18 cellular contexts compared by ENCODE assay signal in the genomic region with DNA sequence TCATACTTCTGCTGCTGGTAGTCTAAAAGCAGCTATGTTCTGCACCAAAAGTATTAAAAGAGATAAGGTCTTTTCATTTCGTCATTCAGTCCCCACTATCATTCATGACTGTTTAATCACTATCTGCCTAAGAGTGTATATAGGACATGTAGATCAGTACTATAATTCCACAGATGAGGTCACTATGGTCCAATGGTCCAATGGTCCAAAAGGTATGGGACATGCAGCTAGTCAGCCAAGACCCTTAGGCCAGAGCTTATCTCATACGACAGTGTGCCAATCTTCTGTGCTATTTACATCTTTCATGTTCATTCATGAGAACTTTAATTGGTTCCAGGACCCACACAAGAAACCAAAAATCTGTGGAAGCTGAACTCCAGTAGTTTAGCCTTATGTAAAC. TPM values are rescaled to one million over a fixed set of nuclear protein-coding genes. Genes with fewer than 3 reads are reported as not detected.
DNase-seq lines count a peak whose midpoint lies in the region; ATAC-seq, FAIRE-seq and TF ChIP-seq lines count a peak whose summit lies in the region.
"Had no signal": no experiment of that assay in that cellular context is flagged by ENCODE, and none has a peak within 500 bp of the region (broad histone marks: within the 10 kb centered on the region; RNA-seq: fewer than 3 reads in every experiment).

No MANE protein-coding gene starts in this region.

- H3K36me3 ChIP-seq in SK-N-SH (replicated peaks in 1 of 2; ENCODE audit: control insufficient read depth in 1 of 2, insufficient read depth in 2 of 2, low read length in 1 of 2) (peaks cover 50 to 61% of the 10 kb centered on the region in 2 experiments), H1 (ENCODE audit: control insufficient read depth in 2 of 4, insufficient read depth in 4 of 4, low read length in 3 of 4) (peaks cover 0 to 24% (median 4%) of the 10 kb centered on the region in 4 experiments; a peak in 4 of 8 replicates)

- no peaks in the 10 kb centered on the region for H3K23me2 ChIP-seq in H1 (ENCODE audit: low read depth, low read length)

- H3K4me2 ChIP-seq in SK-N-SH (no peak overlapping the region), A549 (no peak overlapping the region), H1 (ENCODE audit: insufficient read depth in 1 of 2, low read depth in 2 of 2, low read length in 2 of 2) (no peak overlapping the region)
- H3K4me2 ChIP-seq: PC-9 had no signal

- H3K79me1 ChIP-seq in H1 (ENCODE audit: low read depth, low read length): no peaks in the 10 kb centered on the region; the same call in 1 of the 2 replicates

- FAIRE-seq in A549 (lab: Jason Lieb, UNC): peak; percentile 39
- no peak for FAIRE-seq in H1 (lab: Jason Lieb, UNC)

- no peak for TF ChIP-seq POLR2A in A549 (IDR thresholded peaks at IDR 0.05; ENCODE audit: low read length)
- TF ChIP-seq POLR2A in H1 (IDR thresholded peaks at IDR 0.05; ENCODE audit: control extremely low read depth in 1 of 2, low read depth in 2 of 2, low read length in 2 of 2): no peak

- no peak overlapping the region for H2BK5ac ChIP-seq in H1 (ENCODE audit: low read depth, low read length)

- H3K18ac ChIP-seq in H1 (ENCODE audit: extremely low read depth, low read length): no peak overlapping the region

- H3K9me3 ChIP-seq in SK-N-SH: no peaks in the 10 kb centered on the region
- H3K9me3 ChIP-seq in A549: no peaks in the 10 kb centered on the region
- no peaks in the 10 kb centered on the region for H3K9me3 ChIP-seq in T-helper 17 cell (ENCODE audit: control insufficient read depth, low read length, poor library complexity, severe bottlenecking)
- no peaks in the 10 kb centered on the region for H3K9me3 ChIP-seq in H1 (ENCODE audit: insufficient read depth in 2 of 2, low read depth in 1 of 2, low read length in 1 of 2)

- H2BK120ac ChIP-seq in H1 (replicated peaks; ENCODE audit: low read depth, low read length): no peak overlapping the region

- H3K27me3 Mint-ChIP-seq in T-helper 17 cell: no peaks in the 10 kb centered on the region

- H2AFZ ChIP-seq in SK-N-SH (ENCODE audit: low read depth) (no peak overlapping the region), H1 (ENCODE audit: low read length) (no peak overlapping the region)
- H2AFZ ChIP-seq: PC-9 had no signal

- POLR2A ChIA-PET in SK-N-SH (lab: Yijun Ruan, JAX) (interaction anchor here (0.6 kb wide), 1 partner anchor 13 kb away, joined by 3 read pairs; no protein-coding TSS in a partner anchor), A549 (lab: Yijun Ruan, JAX) (no interaction called here), H1 (lab: Charles Lee; ENCODE audit: partially characterized antibody) (interaction anchor here (0.6 kb wide), 1 partner anchor 111 kb away, joined by 3 read pairs; no protein-coding TSS in a partner anchor)

- peak overlapping the region; percentile 53 for H3K27ac Mint-ChIP-seq in T-helper 17 cell

- no peak overlapping the region for H2BK20ac ChIP-seq in H1 (ENCODE audit: low read length)

- H3K4me3 ChIP-seq in SK-N-SH (ENCODE audit: low read depth in 2 of 2, low read length in 1 of 2) (no peak overlapping the region), A549 (no peak overlapping the region), H1 (ENCODE audit: extremely low read depth in 1 of 4, insufficient read depth in 2 of 4, low read depth in 3 of 4, low read length in 4 of 4) (no peak overlapping the region)
- H3K4me3 ChIP-seq: PC-9 had no signal

- TF ChIP-seq EP300 in SK-N-SH (IDR thresholded peaks at IDR 0.05; ENCODE audit: borderline replicate concordance in 1 of 2, low read depth in 1 of 2, low read length in 1 of 2) (no peak), A549 (IDR thresholded peaks at IDR 0.05) (no peak), H1 (IDR thresholded peaks at IDR 0.05; ENCODE audit: borderline replicate concordance in 1 of 2, low read depth in 2 of 2, low read length in 2 of 2) (no peak)

- no peak overlapping the region for H3K27ac ChIP-seq in SK-N-SH (ENCODE audit: low read depth in 2 of 2, low read length in 1 of 2)
- no peak overlapping the region for H3K27ac ChIP-seq in A549
- no peak overlapping the region for H3K27ac ChIP-seq in H1 (ENCODE audit: low read depth, low read length)
- H3K27ac ChIP-seq: 22Rv1, PC-9, RWPE1 had no signal

- 87% methylated on average over 2 of the region's 2 CpGs for WGBS in SK-N-SH (ENCODE audit: low lambda C conversion rate)
- WGBS in A549 (ENCODE audit: missing lambda C conversion rate): 93% methylated on average over 2 of the region's 2 CpGs
- 87% methylated on average over 2 of the region's 2 CpGs; no CpG with 5 or more reads in 1 of the 2 experiments for WGBS in H1 (ENCODE audit: extremely low coverage in 1 of 2, insufficient coverage in 1 of 2, insufficient read length in 1 of 2, insufficient replicate concordance in 2 of 2, low coverage in 1 of 2, low lambda C conversion rate in 2 of 2, missing lambda C conversion rate in 1 of 2), 2 experiments

- DNase-seq in SK-N-SH (no peak), A549 (ENCODE audit: low read depth in 1 of 2, low spot score in 1 of 2) (no peak), T-helper 17 cell (no peak), H1 (ENCODE audit: low read depth in 1 of 2, low spot score in 2 of 2) (no peak), putamen (ENCODE audit: low spot score) (no peak), hippocampal formation (lab: John Stamatoyannopoulos, UW) (no peak)
- DNase-seq: COR-L47, DMS153, GDM1, NCI-H1417 treated with DMSO at 0.1 percent for 48 hours, NCI-H1930, NCI-H526, PC-9, SIG-M5 had no signal

- TF ChIP-seq RAD21 in SK-N-SH (IDR thresholded peaks at IDR 0.05; ENCODE audit: low read length) (no peak), A549 (conservative IDR thresholded peaks at IDR 0.05 in 1 of 2, IDR thresholded peaks at IDR 0.05 in 1 of 2) (no peak), H1 (IDR thresholded peaks at IDR 0.05 in 1 of 2, conservative IDR thresholded peaks at IDR 0.05 in 1 of 2; ENCODE audit: low read depth in 2 of 2, low read length in 2 of 2) (no peak)

- H2BK12ac ChIP-seq in H1 (ENCODE audit: low read depth, low read length): no peak overlapping the region

- no peak overlapping the region for H4K91ac ChIP-seq in H1 (replicated peaks; ENCODE audit: insufficient read length, low read length)

- ATAC-seq in SK-N-SH treated with all-trans-retinoic acid at 6 μM for 48 hours (peak; percentile 33; the same call in 2 of the 3 replicates), A549 (peak in 1 of 2 experiments; percentile 37; a peak in 1 of 6 replicates), T-helper 17 cell (no peak), GM21447 (IDR thresholded peaks at IDR 0.05; ENCODE audit: unreplicated experiment) (no peak)

- H3K14ac ChIP-seq in H1 (ENCODE audit: insufficient read length): no peak overlapping the region

- H3K4me3 Mint-ChIP-seq in T-helper 17 cell: no peak overlapping the region

- H3F3A ChIP-seq in SK-N-SH (replicated peaks; ENCODE audit: insufficient read depth): peaks cover 6% of the 10 kb centered on the region

- H3K36me3 Mint-ChIP-seq in T-helper 17 cell (ENCODE audit: low read depth): no peaks in the 10 kb centered on the region

- CTCF ChIA-PET in SK-N-SH (lab: Yijun Ruan, JAX) (interaction anchor here (0.7 to 2.1 kb wide), 8 partner anchors 11 to 651 kb away, joined by 3 to 11 read pairs (median 4); partner anchors contain the start of gene SDC1), A549 (lab: Yijun Ruan, JAX) (interaction anchor here (0.5 to 2.4 kb wide), 10 partner anchors 9 to 394 kb away, joined by 3 to 11 read pairs (median 4); no protein-coding TSS in a partner anchor), H1 (lab: Charles Lee; ENCODE audit: partially characterized antibody) (interaction anchor here (0.6 to 2.4 kb wide), 7 partner anchors 10 to 174 kb away, joined by 3 to 6 read pairs (median 3); no protein-coding TSS in a partner anchor)

- H3K9ac ChIP-seq in SK-N-SH (no peak overlapping the region), H1 (replicated peaks in 1 of 4; ENCODE audit: extremely low read depth in 1 of 4, low read depth in 3 of 4, low read length in 3 of 4) (no peak overlapping the region)

- H3K79me2 ChIP-seq in SK-N-SH (ENCODE audit: insufficient read depth): peaks cover 33% of the 10 kb centered on the region; the same call in 1 of the 2 replicates
- H3K79me2 ChIP-seq in H1 (ENCODE audit: control insufficient read depth in 1 of 2, insufficient read depth in 2 of 2, low read length in 2 of 2): peaks cover 0 to 2% of the 10 kb centered on the region in 2 experiments; a peak in 1 of 4 replicates

- H4K5ac ChIP-seq in H1 (ENCODE audit: insufficient read length, low read depth, low read length): no peak overlapping the region

- no peak overlapping the region for H3K4ac ChIP-seq in H1 (replicated peaks; ENCODE audit: insufficient read length, low read depth, low read length)

- TF ChIP-seq CTCF in SK-N-SH (IDR thresholded peaks at IDR 0.05) (no peak), A549 (IDR thresholded peaks at IDR 0.05) (no peak), H1 (IDR thresholded peaks at IDR 0.05; ENCODE audit: control extremely low read depth in 1 of 3, insufficient read depth in 1 of 3, low read depth in 1 of 3, low read length in 3 of 3) (no peak)

- H2BK15ac ChIP-seq in H1 (ENCODE audit: low read length): no peak overlapping the region

- no peak overlapping the region for H2AK5ac ChIP-seq in H1 (ENCODE audit: low read depth, low read length)

- no peak overlapping the region for H3K23ac ChIP-seq in H1 (ENCODE audit: insufficient read length)

- H3K4me1 Mint-ChIP-seq in T-helper 17 cell: peaks cover 12% of the 10 kb centered on the region

- no peak overlapping the region for H3K56ac ChIP-seq in H1 (replicated peaks; ENCODE audit: insufficient read length, low read depth, low read length)

- H3K4me1 ChIP-seq in SK-N-SH (ENCODE audit: control insufficient read depth in 1 of 2, insufficient read depth in 2 of 2, low read depth in 1 of 2, low read length in 1 of 2): no peaks in the 10 kb centered on the region; a peak in 1 of 4 replicates
- no peaks in the 10 kb centered on the region for H3K4me1 ChIP-seq in A549
- no peaks in the 10 kb centered on the region for H3K4me1 ChIP-seq in H1 (replicated peaks in 1 of 4; ENCODE audit: control insufficient read depth in 3 of 4, insufficient read depth in 4 of 4, low read length in 3 of 4)

- H3K9me2 ChIP-seq in SK-N-SH: no peaks in the 10 kb centered on the region

- H3K27me3 ChIP-seq in SK-N-SH (ENCODE audit: insufficient read depth) (no peaks in the 10 kb centered on the region), H1 (replicated peaks in 1 of 4; ENCODE audit: control insufficient read depth in 3 of 4, extremely low read depth in 1 of 4, insufficient read depth in 3 of 4, low read length in 3 of 4) (no peaks in the 10 kb centered on the region)

- no peaks in the 10 kb centered on the region for H4K20me1 ChIP-seq in SK-N-SH (ENCODE audit: insufficient read depth)
- peaks cover 0 to 3% of the 10 kb centered on the region in 2 experiments for H4K20me1 ChIP-seq in H1 (replicated peaks in 1 of 2; ENCODE audit: control insufficient read depth in 1 of 2, insufficient read depth in 2 of 2, low read length in 2 of 2)

- H4K8ac ChIP-seq in H1 (ENCODE audit: extremely low read depth, insufficient read depth, low read length): no peak overlapping the region

RNA-seq across cellular contexts. Expression of gene SDC1, which starts 42.6 kb away (rescaled TPM):
- polyA plus RNA-seq in SK-N-SH (2012; rRNA removed) (105 and 122 TPM in 2 replicates), A549 (2011; rRNA removed) (97.1 and 116 TPM in 2 replicates), A549 (2017; fragmentation: RNase III; extraction: RNeasy Plus Mini Kit Qiagen cat#74134 plus additional on column Dnase treatment) (157 to 171 TPM (median 166 TPM) in 3 replicates), H1 (2011; rRNA removed) (71.4 and 73.3 TPM in 2 replicates)
- polyA plus RNA-seq in SK-N-SH (2012; cell fraction: cytosol; rRNA removed): 63.4 and 86.1 TPM in 2 replicates
- 58.4 and 62.2 TPM in 2 replicates for polyA plus RNA-seq in SK-N-SH (2012; cell fraction: nucleus; rRNA removed)
- 123 and 215 TPM in 2 replicates for polyA plus RNA-seq in A549 (2012; cell fraction: cytosol; rRNA removed)
- 279 and 455 TPM in 2 replicates for polyA plus RNA-seq in A549 (2012; cell fraction: nucleus; rRNA removed)
- polyA minus RNA-seq in A549 (2011; rRNA and poly(A)+ RNA removed): 92.8 and 113 TPM in 2 replicates
- not detected for total RNA-seq in T-helper 17 cell
- total RNA-seq in H1 (2021; fragmentation: NEBNext Ultra II Directional; extraction: Animal tissue kit (Norgen Biotek cat#: 25700)): 45.3 and 46.3 TPM in 2 replicates
- polyA plus RNA-seq in H1 (2011; cell fraction: cytosol; rRNA removed): 46.5 TPM
- 43.3 TPM for polyA plus RNA-seq in H1 (2011; cell fraction: nucleus; rRNA removed)
- polyA plus RNA-seq in H1 (2012, experiment 1 of 2): 31.0 to 43.9 TPM (median 41.3 TPM) in 4 replicates
- polyA plus RNA-seq in H1 (2012, experiment 2 of 2): 37.8 TPM
- 39.8 TPM for polyA plus RNA-seq in H1 (2013, experiment 1 of 2)
- 52.2 TPM for polyA plus RNA-seq in H1 (2013, experiment 2 of 2)
- 18.9 and 23.2 TPM in 2 replicates for polyA minus RNA-seq in H1 (2011; rRNA and poly(A)+ RNA removed)
- polyA minus RNA-seq in H1 (2011; cell fraction: cytosol; rRNA and poly(A)+ RNA removed): 38.7 TPM
- polyA minus RNA-seq in H1 (2011; cell fraction: nucleus; rRNA and poly(A)+ RNA removed): 18.5 TPM
